ENCODE assay signal across 10 cellular contexts in genomic region chr5:172816887-172817418, GRCh38. TPM values are rescaled to one million over a fixed set of nuclear protein-coding genes. Genes with fewer than 3 reads are reported as not detected.
DNase-seq lines count a peak whose midpoint lies in the region; ATAC-seq and TF ChIP-seq lines count a peak whose summit lies in the region.
"Had no signal": no experiment of that assay in that cellular context is flagged by ENCODE, and none has a peak within 500 bp of the region (broad histone marks: within the 10 kb centered on the region; RNA-seq: fewer than 3 reads in every experiment).

No MANE protein-coding gene starts in this region.

- CTCF ChIA-PET in GM10248 (lab: Yijun Ruan, JAX): interaction anchor here (0.9 to 1.6 kb wide), 3 partner anchors 19 to 46 kb away, joined by 3 read pairs; partner anchors contain the start of gene DUSP1
- CTCF ChIA-PET in CD4-positive, alpha-beta T cell (lab: Charles Lee): no interaction called here

- no peaks in the 10 kb centered on the region for H3K36me3 Mint-ChIP-seq in mesothelial cell of epicardium
- no peaks in the 10 kb centered on the region for H3K36me3 Mint-ChIP-seq in CD4-positive, alpha-beta T cell (ENCODE audit: low read depth)
- H3K36me3 Mint-ChIP-seq: activated naive CD4-positive, alpha-beta T cell treated with anti-CD3 and anti-CD28 coated beads, Interleukin-2, amount 50 U/mL, for 24 hours had no signal

- H3K4me1 Mint-ChIP-seq in mesothelial cell of epicardium: peaks cover 20% of the 10 kb centered on the region
- no peaks in the 10 kb centered on the region for H3K4me1 Mint-ChIP-seq in CD4-positive, alpha-beta T cell (ENCODE audit: low read depth)

- no peaks in the 10 kb centered on the region for H3K27me3 ChIP-seq in CD4-positive, alpha-beta T cell (ENCODE audit: control insufficient read depth, insufficient read depth, low read length)

- DNase-seq in AG10803 (ENCODE audit: low read depth): peak; percentile 70
- DNase-seq in HPDE6-E6E7 (ENCODE audit: extremely low spot score): peak; percentile 85
- peak in 40 of 61 donors; percentile 7 to 89 (median 34) for DNase-seq in caudate nucleus (lab: John Stamatoyannopoulos, UW)
- no peak for DNase-seq in mesothelial cell of epicardium (ENCODE audit: low spot score in 2 of 2, unreplicated experiment in 2 of 2)
- DNase-seq in GM10248 (ENCODE audit: extremely low spot score): no peak
- DNase-seq in CD4-positive, alpha-beta T cell: no peak
- DNase-seq in NCI-H1930 (lab: John Stamatoyannopoulos, UW): no peak
- DNase-seq: WERI-Rb-1 had no signal

- no peak for ATAC-seq in GM21529 (IDR thresholded peaks at IDR 0.05; ENCODE audit: unreplicated experiment)
- no peak for ATAC-seq in CD4-positive, alpha-beta T cell (ENCODE audit: poor library complexity)

- peak overlapping the region; percentile 24 for H3K4me3 Mint-ChIP-seq in mesothelial cell of epicardium
- no peak overlapping the region for H3K4me3 Mint-ChIP-seq in CD4-positive, alpha-beta T cell
- H3K4me3 Mint-ChIP-seq: activated naive CD4-positive, alpha-beta T cell treated with anti-CD3 and anti-CD28 coated beads, Interleukin-2, amount 50 U/mL, for 24 hours had no signal

- POLR2A ChIA-PET in GM10248 (lab: Yijun Ruan, JAX): no interaction called here
- POLR2A ChIA-PET in CD4-positive, alpha-beta T cell (lab: Charles Lee): no interaction called here

- H3K9me3 Mint-ChIP-seq in mesothelial cell of epicardium: no peaks in the 10 kb centered on the region
- H3K9me3 Mint-ChIP-seq in CD4-positive, alpha-beta T cell: no peaks in the 10 kb centered on the region
- H3K9me3 Mint-ChIP-seq: activated naive CD4-positive, alpha-beta T cell treated with anti-CD3 and anti-CD28 coated beads, Interleukin-2, amount 50 U/mL, for 24 hours had no signal

- intact Hi-C loops in CD4-positive, alpha-beta T cell (cut with DNase I, micrococcal nuclease): no loop called here

- H3K27ac ChIP-seq in caudate nucleus (ENCODE audit: low read depth, low read length): peak overlapping the region; percentile 21
- H3K27ac ChIP-seq in CD4-positive, alpha-beta T cell (ENCODE audit: low read depth, low read length): no peak overlapping the region
- H3K27ac ChIP-seq: WERI-Rb-1 had no signal

- no peak overlapping the region for H3K4me3 ChIP-seq in AG10803 (ENCODE audit: low read length)

- TF ChIP-seq CTCF in AG10803 (conservative IDR thresholded peaks at IDR 0.05; ENCODE audit: low read length) (no peak; the same call in 1 of the 2 replicates), mesothelial cell of epicardium (IDR thresholded peaks at IDR 0.05; ENCODE audit: unreplicated experiment) (no peak), GM10248 (IDR thresholded peaks at IDR 0.05; ENCODE audit: control extremely low read depth, extremely low read depth, low read depth, missing control alignments) (no peak)
- TF ChIP-seq CTCF in CD4-positive, alpha-beta T cell (IDR thresholded peaks at IDR 0.05): no peak

- peak overlapping the region; percentile 80 for H3K27ac Mint-ChIP-seq in mesothelial cell of epicardium
- no peak overlapping the region for H3K27ac Mint-ChIP-seq in CD4-positive, alpha-beta T cell
- H3K27ac Mint-ChIP-seq: activated naive CD4-positive, alpha-beta T cell treated with anti-CD3 and anti-CD28 coated beads, Interleukin-2, amount 50 U/mL, for 24 hours had no signal

- H3K9me3 ChIP-seq in CD4-positive, alpha-beta T cell (ENCODE audit: control insufficient read depth, low read length): no peaks in the 10 kb centered on the region

- H3K27me3 Mint-ChIP-seq in mesothelial cell of epicardium (ENCODE audit: low read depth): no peaks in the 10 kb centered on the region
- H3K27me3 Mint-ChIP-seq in CD4-positive, alpha-beta T cell: no peaks in the 10 kb centered on the region
- H3K27me3 Mint-ChIP-seq: activated naive CD4-positive, alpha-beta T cell treated with anti-CD3 and anti-CD28 coated beads, Interleukin-2, amount 50 U/mL, for 24 hours had no signal

RNA-seq across cellular contexts. Expression of gene ERGIC1, which starts 17.1 kb away (rescaled TPM):
- 107 to 110 TPM (median 109 TPM) in 3 replicates for total RNA-seq in mesothelial cell of epicardium
- total RNA-seq in CD4-positive, alpha-beta T cell: 10 to 100 TPM; 51.0 to 52.4 TPM

RNA-seq across cellular contexts. Expression of gene DUSP1, which starts 46.0 kb away (rescaled TPM):
- 116 to 126 TPM (median 120 TPM) in 3 replicates for total RNA-seq in mesothelial cell of epicardium
- total RNA-seq in CD4-positive, alpha-beta T cell: 100 to 1,000 TPM; 761 to 768 TPM

Comparison
In these comparisons a context has a peak if more than half of its experiments do, and no peak if none do; other contexts are left out.
1. DNase-seq: peak in AG10803 (single experiment), HPDE6-E6E7 (single experiment) and caudate nucleus (40 of 61); none in mesothelial cell of epicardium (0 of 2), GM10248 (single experiment), CD4-positive, alpha-beta T cell (0 of 10) and NCI-H1930 (0 of 2).